Comparison of ENCODE assay signal across 1 cellular context in genomic region chr9:127897194-127897692, GRCh38.
TF ChIP-seq lines count a peak whose summit lies in the region.

No MANE protein-coding gene starts in this region.

TF ChIP-seq in HepG2, 621 proteins besides CTCF, POLR2A, EP300 and RAD21 (continued from another document and continues in another):
- TF ChIP-seq RERE (CRISPR knock-in tag; IDR thresholded peaks at IDR 0.05; ENCODE audit: low read depth) (no peak), ZFP91 (CRISPR knock-in tag; IDR thresholded peaks at IDR 0.05; ENCODE audit: borderline replicate concordance) (no peak), ZFP36L1 (CRISPR knock-in tag; IDR thresholded peaks at IDR 0.05) (0 out of 2 replicates have a peak, but pooled peaks have one; percentile 35), ZNF792 (CRISPR knock-in tag; IDR thresholded peaks at IDR 0.05) (peak; percentile 10; the same call in 1 of the 2 replicates), HDAC1 (CRISPR knock-in tag; IDR thresholded peaks at IDR 0.05) (peak; percentile 63), ZNF576 (CRISPR knock-in tag; IDR thresholded peaks at IDR 0.05) (no peak), ZNF331 (CRISPR knock-in tag; IDR thresholded peaks at IDR 0.05) (peak; percentile 36; the same call in 1 of the 2 replicates), XRCC5 (optimal IDR thresholded peaks at IDR 0.05; ENCODE audit: low read length) (no peak), ZNF563 (CRISPR knock-in tag; IDR thresholded peaks at IDR 0.05) (no peak), MTERF4 (CRISPR knock-in tag; IDR thresholded peaks at IDR 0.05) (no peak), ZFP1 (CRISPR knock-in tag; IDR thresholded peaks at IDR 0.05) (no peak), MYPOP (CRISPR knock-in tag; IDR thresholded peaks at IDR 0.05) (peak; percentile 29; the same call in 1 of the 2 replicates), PCBP1 (IDR thresholded peaks at IDR 0.05; ENCODE audit: borderline replicate concordance, low read depth, low read length) (no peak), FOXK2 (IDR thresholded peaks at IDR 0.05) (peak; percentile 59; the same call in 1 of the 2 replicates), LCORL (IDR thresholded peaks at IDR 0.05) (no peak), LCORL (CRISPR knock-in tag; IDR thresholded peaks at IDR 0.05) (0 out of 2 replicates have a peak, but pooled peaks have one; percentile 49), KDM5B (CRISPR knock-in tag; IDR thresholded peaks at IDR 0.05; ENCODE audit: borderline replicate concordance) (no peak), RNF2 (conservative IDR thresholded peaks at IDR 0.05; ENCODE audit: low read depth) (no peak), TEAD2 (CRISPR knock-in tag; IDR thresholded peaks at IDR 0.05) (no peak), ZNF773 (CRISPR knock-in tag; IDR thresholded peaks at IDR 0.05; ENCODE audit: borderline replicate concordance) (no peak), MLX (CRISPR knock-in tag; IDR thresholded peaks at IDR 0.05) (0 out of 2 replicates have a peak, but pooled peaks have one; percentile 43), ZNF580 (CRISPR knock-in tag; IDR thresholded peaks at IDR 0.05; ENCODE audit: borderline replicate concordance, low read depth) (no peak), CAMTA2 (CRISPR knock-in tag; IDR thresholded peaks at IDR 0.05; ENCODE audit: borderline replicate concordance) (no peak), TAF1 (CRISPR knock-in tag; IDR thresholded peaks at IDR 0.05) (peak; percentile 65), RBM22 (optimal IDR thresholded peaks at IDR 0.05; ENCODE audit: low read length) (no peak), CREBL2 (CRISPR knock-in tag; IDR thresholded peaks at IDR 0.05; ENCODE audit: borderline replicate concordance) (no peak), MLXIP (CRISPR knock-in tag; IDR thresholded peaks at IDR 0.05; ENCODE audit: borderline replicate concordance) (no peak), ZNF24 (IDR thresholded peaks at IDR 0.05) (no peak), DMAP1 (CRISPR knock-in tag; IDR thresholded peaks at IDR 0.05) (no peak), BATF2 (CRISPR knock-in tag; IDR thresholded peaks at IDR 0.05) (no peak), PLRG1 (conservative IDR thresholded peaks at IDR 0.05) (no peak), ZNF354B (CRISPR knock-in tag; IDR thresholded peaks at IDR 0.05) (no peak), BORCS8-MEF2B (CRISPR knock-in tag; IDR thresholded peaks at IDR 0.05) (no peak), TFAP4 (IDR thresholded peaks at IDR 0.05; ENCODE audit: borderline replicate concordance, low read depth) (no peak; the same call in 1 of the 2 replicates), HHEX (CRISPR knock-in tag; IDR thresholded peaks at IDR 0.05) (no peak)
